8 cellular contexts compared by ENCODE assay signal in the genomic region with DNA sequence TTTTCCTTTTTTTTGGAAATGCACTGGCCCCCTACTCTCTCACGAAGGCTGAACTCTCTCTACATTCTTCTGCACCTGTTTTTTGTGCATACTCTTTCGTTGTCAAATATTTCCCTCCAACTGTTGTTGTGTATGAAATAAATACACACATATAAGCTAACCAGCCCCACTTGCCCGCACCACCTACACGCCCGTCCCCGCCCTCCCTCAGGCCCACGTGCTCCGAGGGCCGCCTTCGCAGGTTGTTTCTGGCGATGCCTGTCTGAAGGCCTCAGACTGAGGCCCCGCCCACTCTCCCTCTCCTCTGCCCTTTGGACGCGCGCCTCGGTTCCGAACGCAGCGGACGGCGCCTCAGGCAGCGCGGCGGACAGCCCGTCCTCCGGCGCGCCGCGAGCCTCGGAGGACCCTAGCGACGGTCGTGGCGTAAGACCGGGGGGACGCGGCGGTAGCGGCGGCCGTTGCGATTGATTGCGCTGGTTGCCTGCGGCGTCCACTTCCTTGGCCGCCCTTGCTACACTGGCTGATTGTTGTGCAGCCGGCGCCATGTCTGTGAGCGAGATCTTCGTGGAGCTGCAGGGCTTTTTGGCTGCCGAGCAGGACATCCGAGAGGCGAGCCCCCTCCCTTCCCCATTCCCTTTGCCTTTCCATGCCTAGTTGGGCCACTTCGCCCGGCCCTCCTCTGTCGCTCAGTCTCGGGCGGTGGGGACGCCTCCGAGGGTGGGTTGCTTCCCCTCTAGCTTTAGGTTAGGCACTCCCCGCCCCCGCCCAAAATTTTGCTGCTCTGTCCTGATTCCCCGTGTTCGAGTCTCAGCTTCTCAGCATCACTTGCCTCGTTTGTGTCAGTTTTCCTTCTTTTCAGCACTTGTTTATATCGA. TPM values are rescaled to one million over a fixed set of nuclear protein-coding genes. Genes with fewer than 3 reads are reported as not detected.
A peak's percentile ranks its signal among the peaks of the same experiment; 100 is the strongest.
DNase-seq lines count a peak whose midpoint lies in the region; TF ChIP-seq lines count a peak whose summit lies in the region.

A gene (plus strand): TSS at position 415 of the 875 bp plus-strand sequence. CDS start 129 bp downstream, at position 544.

- no peaks in the 10 kb centered on the region for H3K9me3 ChIP-seq in neuron (ENCODE audit: low read length)

- H3K36me3 ChIP-seq in neuron (ENCODE audit: insufficient read depth, low read length) = peaks cover 22% of the 10 kb centered on the region

- no peaks in the 10 kb centered on the region for H3K27me3 ChIP-seq in neuron (ENCODE audit: insufficient read depth, low read length)

- peaks cover 9% of the 10 kb centered on the region; the same call in 1 of the 2 replicates for H3K36me3 Mint-ChIP-seq in HFFc6 (ENCODE audit: low read depth)

- peak within 1 kb of the TSS; percentile 99 for H3K4me3 Mint-ChIP-seq in HFFc6

- H2AFZ ChIP-seq in neuron (ENCODE audit: low read depth, low read length) = peak within 1 kb of the TSS; percentile 90

- H3K9me3 Mint-ChIP-seq in HFFc6 = no peaks in the 10 kb centered on the region

- H3K4me1 ChIP-seq in neuron (ENCODE audit: insufficient read depth, low read length) = peaks cover 26% of the 10 kb centered on the region

- DNase-seq in GM04504 (ENCODE audit: low read depth) (peak; percentile 93), HFFc6 (peak; percentile 94), NAMALWA (ENCODE audit: low spot score) (peak; percentile 98), SK-MEL-5 (ENCODE audit: low read depth, low spot score) (peak; percentile 96), foreskin melanocyte (peak; percentile 97), stromal cell of bone marrow (ENCODE audit: low read depth) (peak; percentile 95)
- peak; percentile 97 for DNase-seq in activated naive CD4-positive, alpha-beta T cell treated with Interleukin-2 at 50 U/mL for 16 hours

- no peaks in the 10 kb centered on the region; the same call in 1 of the 2 replicates for H3K27me3 Mint-ChIP-seq in HFFc6 (ENCODE audit: insufficient read depth)

- H3K4me3 ChIP-seq in neuron (ENCODE audit: low read length) = peak within 1 kb of the TSS; percentile 96

- in situ Hi-C loops in SK-MEL-5 (cut with HindIII; ENCODE audit: low pct_unique_long_range_greater_than_20kb, low sequenced_read_pairs) = no loop called here

- no peak for TF ChIP-seq CTCF in HFFc6 (IDR thresholded peaks at IDR 0.05)

- H3K27ac Mint-ChIP-seq in HFFc6 = peak within 1 kb of the TSS; percentile 93

- H3K4me1 Mint-ChIP-seq in HFFc6 (ENCODE audit: low read depth) = peaks cover 20% of the 10 kb centered on the region

RNA-seq across cellular contexts. Expression of the gene that starts here (rescaled TPM):
- 10 to 100 TPM; 74.8 to 91.2 (median 83.2) TPM for total RNA-seq in HFFc6 (2021; fragmentation: NEBNext Ultra II Directional; extraction: Animal tissue kit (Norgen Biotek cat#: 25700))
- 66.7 and 70.4 TPM in 2 replicates for total RNA-seq in SK-MEL-5 (2014; rRNA removed; shearing (Covaris generic))
- polyA plus RNA-seq in SK-MEL-5 (2015; cell fraction: cytosol; rRNA removed) = 61.0 and 67.1 TPM in 2 replicates
- 41.4 and 62.0 TPM in 2 replicates for polyA plus RNA-seq in SK-MEL-5 (2015; cell fraction: nucleus; rRNA removed)

Comparison
In these comparisons a context has a peak if more than half of its experiments do, and no peak if none do; other contexts are left out.
1. Peak in every context shown above with its lines: DNase-seq and H3K4me3 ChIP-seq.